Comparison of ENCODE assay signal across 11 cellular contexts in the genomic region with DNA sequence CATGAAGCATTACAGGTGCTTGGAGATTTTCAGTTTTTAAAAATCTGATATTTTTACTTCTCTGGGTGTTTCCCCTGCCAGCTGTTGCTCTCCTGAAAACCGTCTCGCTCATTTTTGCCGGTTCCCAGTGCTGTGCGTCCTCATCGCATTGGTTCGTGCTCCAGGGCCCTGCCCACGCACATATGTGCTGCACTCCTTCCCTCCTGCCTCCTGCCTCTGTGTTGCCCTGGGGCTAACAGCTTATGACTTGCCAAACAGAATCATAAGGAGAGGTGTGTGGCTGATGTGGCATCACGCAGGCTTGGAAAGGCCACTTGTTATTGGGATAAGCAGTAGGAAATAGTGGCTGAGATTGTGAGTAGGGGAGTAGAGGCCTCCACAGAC. TPM values are rescaled to one million over a fixed set of nuclear protein-coding genes. Genes with fewer than 3 reads are reported as not detected.
DNase-seq lines count a peak whose midpoint lies in the region; ATAC-seq and TF ChIP-seq lines count a peak whose summit lies in the region.
"Had no signal": no experiment of that assay in that cellular context is flagged by ENCODE, and none has a peak within 500 bp of the region (broad histone marks: within the 10 kb centered on the region; RNA-seq: fewer than 3 reads in every experiment).

No MANE protein-coding gene starts in this region.

- H3K9me3 ChIP-seq in Caco-2 (no peaks in the 10 kb centered on the region), neural progenitor cell (ENCODE audit: low read depth) (no peaks in the 10 kb centered on the region)
- H3K9me3 ChIP-seq: SJSA1 had no signal

- no peak overlapping the region for H3K4me3 ChIP-seq in Caco-2 (ENCODE audit: low read depth, low read length)
- no peak overlapping the region for H3K4me3 ChIP-seq in dorsolateral prefrontal cortex
- no peak overlapping the region for H3K4me3 ChIP-seq in neural progenitor cell
- H3K4me3 ChIP-seq: SJSA1 had no signal

- H3K27ac ChIP-seq in dorsolateral prefrontal cortex (peak overlapping the region in 11 of 59 donors; percentile 4 to 79 (median 29)), neural progenitor cell (no peak overlapping the region)
- H3K27ac ChIP-seq: HL-60, SJSA1 had no signal

- H3K27ac Mint-ChIP-seq in Caco-2 (ENCODE audit: unreplicated experiment) (peak overlapping the region; percentile 66), neural progenitor cell (peak overlapping the region; percentile 93)
- H3K27ac Mint-ChIP-seq: stimulated activated naive B cell treated with anti-CD40 and anti-IgM and Interleukin-4, amounts not matched to agents 10 μg/mL and 1 μg/mL and 100 μg/mL, for 72 hours had no signal

- no peak for ATAC-seq in GM21737 (IDR thresholded peaks at IDR 0.05; ENCODE audit: unreplicated experiment)
- ATAC-seq: stimulated activated naive B cell treated with anti-CD40 and anti-IgM and Interleukin-4, amounts not matched to agents 10 μg/mL and 1 μg/mL and 100 μg/mL, for 72 hours had no signal

- no peaks in the 10 kb centered on the region for H3K36me3 Mint-ChIP-seq in Caco-2 (ENCODE audit: insufficient read depth, unreplicated experiment)
- H3K36me3 Mint-ChIP-seq in neural progenitor cell: no peaks in the 10 kb centered on the region
- H3K36me3 Mint-ChIP-seq: stimulated activated naive B cell treated with anti-CD40 and anti-IgM and Interleukin-4, amounts not matched to agents 10 μg/mL and 1 μg/mL and 100 μg/mL, for 72 hours had no signal

- BruUV-seq in Caco-2 (replicated peaks; lab: Mats Ljungman, UMichigan): no TSS peak

- H4K20me1 ChIP-seq in neural progenitor cell (ENCODE audit: low read depth): no peaks in the 10 kb centered on the region

- no peak for TF ChIP-seq CTCF in Caco-2 (IDR thresholded peaks at IDR 0.05; ENCODE audit: insufficient read depth in 1 of 2, low read depth in 1 of 2, low read length in 1 of 2, severe bottlenecking in 1 of 2, unreplicated experiment in 1 of 2)
- TF ChIP-seq CTCF in dorsolateral prefrontal cortex (IDR thresholded peaks at IDR 0.05 in 54 of 56, conservative IDR thresholded peaks at IDR 0.05 in 2 of 56; ENCODE audit: low read depth in 1 of 56, partially characterized antibody in 56 of 56): no peak
- no peak for TF ChIP-seq CTCF in neural progenitor cell (IDR thresholded peaks at IDR 0.05)

- no peak overlapping the region for H3K9ac ChIP-seq in neural progenitor cell

- CTCF ChIA-PET in Caco-2 (lab: Charles Lee): interaction anchor here (1.2 kb wide), 1 partner anchor 34 kb away, joined by 5 read pairs; no protein-coding TSS in a partner anchor

- peaks cover 13% of the 10 kb centered on the region for H3F3A ChIP-seq in neural progenitor cell (ENCODE audit: low read depth)

- peaks cover 20% of the 10 kb centered on the region for H3K4me1 Mint-ChIP-seq in Caco-2 (ENCODE audit: low read depth, unreplicated experiment)
- peaks cover 18% of the 10 kb centered on the region for H3K4me1 Mint-ChIP-seq in neural progenitor cell

- H3K36me3 ChIP-seq in Caco-2 (ENCODE audit: control insufficient read depth, insufficient read depth, low read length): no peaks in the 10 kb centered on the region
- H3K36me3 ChIP-seq in neural progenitor cell: no peaks in the 10 kb centered on the region
- H3K36me3 ChIP-seq: SJSA1 had no signal

- H3K4me1 ChIP-seq in Caco-2 (peaks cover 39% of the 10 kb centered on the region), neural progenitor cell (peaks cover 9% of the 10 kb centered on the region)

- intact Hi-C loops in Caco-2 (cut with micrococcal nuclease; ENCODE audit: unreplicated experiment): no loop called here
- intact Hi-C loops in dorsolateral prefrontal cortex (cut with DNase I): no loop called here

- peak overlapping the region; percentile 51 for H3K4me3 Mint-ChIP-seq in Caco-2 (ENCODE audit: unreplicated experiment)
- peak overlapping the region; percentile 54 for H3K4me3 Mint-ChIP-seq in neural progenitor cell

- H2AFZ ChIP-seq in neural progenitor cell (replicated peaks): peak overlapping the region; percentile 91

- H3K79me2 ChIP-seq in neural progenitor cell (ENCODE audit: low read depth): no peaks in the 10 kb centered on the region

- no peaks in the 10 kb centered on the region for H3K27me3 Mint-ChIP-seq in Caco-2 (ENCODE audit: insufficient read depth, unreplicated experiment)
- peaks cover 14% of the 10 kb centered on the region for H3K27me3 Mint-ChIP-seq in neural progenitor cell (ENCODE audit: insufficient read depth, low read depth)

- H3K4me2 ChIP-seq in neural progenitor cell: peak overlapping the region; percentile 95

- no peaks in the 10 kb centered on the region for H3K9me3 Mint-ChIP-seq in Caco-2 (ENCODE audit: unreplicated experiment)
- H3K9me3 Mint-ChIP-seq in neural progenitor cell: no peaks in the 10 kb centered on the region
- H3K9me3 Mint-ChIP-seq: stimulated activated naive B cell treated with anti-CD40 and anti-IgM and Interleukin-4, amounts not matched to agents 10 μg/mL and 1 μg/mL and 100 μg/mL, for 72 hours had no signal

- DNase-seq in Caco-2 (no peak), NCI-H1694 (lab: John Stamatoyannopoulos, UW) (peak; percentile 68), dorsolateral prefrontal cortex (peak in 7 of 10 donors; percentile 26 to 80 (median 48)), neural progenitor cell (ENCODE audit: low spot score) (no peak), NCI-H526 (lab: John Stamatoyannopoulos, UW) (no peak), HT-29 (ENCODE audit: low spot score) (no peak), KG1 (lab: John Stamatoyannopoulos, UW) (no peak)
- DNase-seq: stimulated activated naive B cell treated with anti-CD40 and anti-IgM and Interleukin-4, amounts not matched to agents 10 μg/mL and 1 μg/mL and 100 μg/mL, for 72 hours had no signal

- H3K27me3 ChIP-seq in Caco-2 (replicated peaks; ENCODE audit: control insufficient read depth, insufficient read depth, low read length) (no peaks in the 10 kb centered on the region), dorsolateral prefrontal cortex (no peaks in the 10 kb centered on the region), neural progenitor cell (peaks cover 20% of the 10 kb centered on the region)
- H3K27me3 ChIP-seq: SJSA1 had no signal

- POLR2A ChIA-PET in Caco-2 (lab: Charles Lee): interaction anchor here (1.1 kb wide), 1 partner anchor 36 kb away, joined by 3 read pairs; no protein-coding TSS in a partner anchor

RNA-seq across cellular contexts. Expression of gene SLC4A1AP, which starts 53.4 kb away (rescaled TPM):
- total RNA-seq in Caco-2 (2022) (33.8 and 34.3 TPM in 2 replicates), dorsolateral prefrontal cortex (10 to 100 TPM; 23.6 to 51.6 (median 39.4) TPM), neural progenitor cell (ENCODE audit: low replicate concordance) (24.9 and 32.2 TPM in 2 replicates)
- 20.9 and 22.2 TPM in 2 replicates for total RNA-seq in HT-29 (2014; rRNA removed; shearing (Covaris generic))

RNA-seq across cellular contexts. Expression of gene SUPT7L, which starts 53.6 kb away (rescaled TPM):
- total RNA-seq in Caco-2 (2022) (42.4 and 43.5 TPM in 2 replicates), dorsolateral prefrontal cortex (10 to 100 TPM; 35.6 to 63.4 (median 50.9) TPM), neural progenitor cell (ENCODE audit: low replicate concordance) (35.7 and 43.5 TPM in 2 replicates)
- total RNA-seq in HT-29 (2014; rRNA removed; shearing (Covaris generic)): 21.4 and 22.9 TPM in 2 replicates

RNA-seq across cellular contexts. Expression of gene MRPL33, which starts 54.5 kb away (rescaled TPM):
- total RNA-seq in Caco-2 (2022) (84.9 and 89.5 TPM in 2 replicates), dorsolateral prefrontal cortex (100 to 1,000 TPM in 5 of 120 experiments, 10 to 100 TPM in 115; 40.3 to 106 (median 70.5) TPM), neural progenitor cell (ENCODE audit: low replicate concordance) (78.9 and 147 TPM in 2 replicates)
- 64.9 and 72.1 TPM in 2 replicates for total RNA-seq in HT-29 (2014; rRNA removed; shearing (Covaris generic))

Comparison
In these comparisons a context has a peak if more than half of its experiments do, and no peak if none do; other contexts are left out.
1. DNase-seq: peak in NCI-H1694 (single experiment) and dorsolateral prefrontal cortex (7 of 10); none in Caco-2 (0 of 2), neural progenitor cell (single experiment), NCI-H526 (0 of 2), HT-29 (single experiment) and KG1 (single experiment).